ENCODE assay signal across 26 cellular contexts in the genomic region with DNA sequence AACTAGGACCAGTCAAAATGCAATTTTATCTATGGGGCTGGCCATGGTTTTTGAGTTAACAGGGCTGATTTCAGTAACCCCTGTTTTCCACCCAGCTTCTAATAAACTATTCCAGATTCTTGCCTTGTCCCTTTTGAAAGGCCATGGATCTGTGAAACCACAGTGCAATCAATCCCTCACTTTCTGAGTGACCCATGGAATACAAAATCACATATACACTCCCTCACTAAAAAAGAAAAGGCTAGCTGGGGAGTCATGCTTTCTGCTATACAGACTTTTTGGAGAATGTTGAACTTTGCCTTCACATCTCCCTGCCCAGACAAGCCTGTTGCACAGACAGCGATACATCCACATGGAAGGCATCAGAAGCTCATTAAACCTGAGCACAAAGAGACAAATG.
"Had no signal": no experiment of that assay in that cellular context is flagged by ENCODE, and none has a peak within 500 bp of the region (broad histone marks: within the 10 kb centered on the region; RNA-seq: fewer than 3 reads in every experiment).

No MANE protein-coding gene starts in this region.

- H3K36me3 Mint-ChIP-seq: activated naive CD4-positive, alpha-beta T cell treated with anti-CD3 and anti-CD28 coated beads, Interleukin-2, amount 50 U/mL, for 72 hours had no signal

- H3K4me1 Mint-ChIP-seq: activated CD4-positive, alpha-beta T cell treated with anti-CD3 and anti-CD28 coated beads for 36 hours; activated naive CD8-positive, alpha-beta T cell treated with anti-CD3 and anti-CD28 coated beads, Interleukin-2, amount 50 U/mL, for 24 hours had no signal

- H3K4me1 ChIP-seq: breast epithelium, Peyer's patch, SJCRH30 had no signal

- H3K27ac ChIP-seq: breast epithelium, Peyer's patch, RWPE1, SJCRH30, WERI-Rb-1 had no signal

- H3K4me3 ChIP-seq: breast epithelium, Peyer's patch, SJCRH30 had no signal

- H3K36me3 ChIP-seq: breast epithelium, Peyer's patch, SJCRH30, WERI-Rb-1 had no signal

- DNase-seq: activated CD4-positive, alpha-beta T cell treated with anti-CD3 and anti-CD28 coated beads for 36 hours; activated CD8-positive, alpha-beta memory T cell treated with anti-CD3 and anti-CD28 coated beads, Interleukin-2, amount 50 U/mL, for 48 hours; activated CD8-positive, alpha-beta T cell treated with anti-CD3 and anti-CD28 coated beads, Interleukin-2, amount 10 ng/mL, durations not matched to agents 7 days and 5 days; activated effector memory CD4-positive, alpha-beta T cell treated with anti-CD3 and anti-CD28 coated beads, Interleukin-2, amount 50 U/mL, for 16 hours; activated naive CD4-positive, alpha-beta T cell treated with Interleukin-2 at 50 U/mL for 16 hours; activated naive CD8-positive, alpha-beta T cell treated with anti-CD3 and anti-CD28 coated beads, Interleukin-2, amount 50 U/mL, for 24 hours; activated T-cell treated with anti-CD3 and anti-CD28 coated beads, Interleukin-2, amount 50 U/mL, for 1 hour; amygdala; central memory CD4-positive, alpha-beta T cell; Karpas-422; MM.1S; NCI-H1105 treated with DMSO at 0.1 percent for 48 hours; NCI-H1436 treated with DMSO at 0.1 percent for 48 hours; NCI-H187; NCI-H2081 treated with DMSO at 0.1 percent for 48 hours; NCI-H446; NCI-H524; Peyer's patch; Right ventricle myocardium superior; SJCRH30; SK-N-SH; T-helper 1 cell; WERI-Rb-1 had no signal

- H3K9me3 ChIP-seq: breast epithelium, Peyer's patch, SJCRH30, SK-N-SH had no signal

- H3K4me3 Mint-ChIP-seq: activated CD4-positive, alpha-beta T cell treated with anti-CD3 and anti-CD28 coated beads for 36 hours; activated CD8-positive, alpha-beta T cell treated with anti-CD3 and anti-CD28 coated beads, Interleukin-2, amount 10 ng/mL, durations not matched to agents 7 days and 5 days; activated naive CD8-positive, alpha-beta T cell treated with anti-CD3 and anti-CD28 coated beads, Interleukin-2, amount 50 U/mL, for 24 hours had no signal

- H3K9ac ChIP-seq: SK-N-SH had no signal

- H3K4me2 ChIP-seq: SK-N-SH had no signal

- ATAC-seq: activated CD4-positive, alpha-beta T cell treated with anti-CD3 and anti-CD28 coated beads for 36 hours; activated CD8-positive, alpha-beta T cell treated with anti-CD3 and anti-CD28 coated beads, Interleukin-2, amount 10 ng/mL, durations not matched to agents 7 days and 5 days; activated naive CD4-positive, alpha-beta T cell treated with anti-CD3 and anti-CD28 coated beads, Interleukin-2, amount 50 U/mL, for 72 hours; activated naive CD8-positive, alpha-beta T cell treated with anti-CD3 and anti-CD28 coated beads, Interleukin-2, amount 50 U/mL, for 24 hours had no signal

- H3K27me3 ChIP-seq: breast epithelium, Peyer's patch, SJCRH30 had no signal

- H3K27ac Mint-ChIP-seq: activated CD4-positive, alpha-beta T cell treated with anti-CD3 and anti-CD28 coated beads for 36 hours; activated CD8-positive, alpha-beta T cell treated with anti-CD3 and anti-CD28 coated beads, Interleukin-2, amount 10 ng/mL, durations not matched to agents 7 days and 5 days; activated naive CD4-positive, alpha-beta T cell treated with anti-CD3 and anti-CD28 coated beads, Interleukin-2, amount 50 U/mL, for 72 hours; activated naive CD8-positive, alpha-beta T cell treated with anti-CD3 and anti-CD28 coated beads, Interleukin-2, amount 50 U/mL, for 24 hours had no signal
